In genomic region chr1:9872430-9873165, GRCh38 we compare ENCODE assay signal across 17 cellular contexts. TPM values are rescaled to one million over a fixed set of nuclear protein-coding genes. Genes with fewer than 3 reads are reported as not detected.
DNase-seq lines count a peak whose midpoint lies in the region; ATAC-seq and TF ChIP-seq lines count a peak whose summit lies in the region.
"Had no signal": no experiment of that assay in that cellular context is flagged by ENCODE, and none has a peak within 500 bp of the region (broad histone marks: within the 10 kb centered on the region; RNA-seq: fewer than 3 reads in every experiment).

No MANE protein-coding gene starts in this region.

- ATAC-seq in RWPE2 (ENCODE audit: low read depth) (peak; percentile 72), HG03039 (IDR thresholded peaks at IDR 0.05; ENCODE audit: unreplicated experiment) (no peak), HG03469 (IDR thresholded peaks at IDR 0.05; ENCODE audit: unreplicated experiment) (no peak)
- no peak for ATAC-seq in activated CD8-positive, alpha-beta T cell treated with anti-CD3 and anti-CD28 coated beads for 36 hours
- ATAC-seq: T-helper 17 cell had no signal

- H3K4me3 ChIP-seq in RWPE2 (ENCODE audit: severe bottlenecking), result no peak overlapping the region
- H3K4me3 ChIP-seq in fibroblast of mammary gland (ENCODE audit: control insufficient read depth, low read depth, low read length), result no peak overlapping the region
- H3K4me3 ChIP-seq: dorsolateral prefrontal cortex had no signal

- no peak overlapping the region for H3K4me3 Mint-ChIP-seq in activated CD4-positive, alpha-beta T cell treated with anti-CD3 and anti-CD28 coated beads, Interleukin-2, amount 10 ng/mL, durations not matched to agents 24 days and 14 days
- H3K4me3 Mint-ChIP-seq in activated CD8-positive, alpha-beta T cell treated with anti-CD3 and anti-CD28 coated beads for 36 hours, result no peak overlapping the region
- H3K4me3 Mint-ChIP-seq: HFFc6, T-helper 17 cell had no signal

- H3K36me3 ChIP-seq in RWPE2 (ENCODE audit: low read depth), result peaks cover 30% of the 10 kb centered on the region

- no peaks in the 10 kb centered on the region for H3K9me3 Mint-ChIP-seq in activated CD4-positive, alpha-beta T cell treated with anti-CD3 and anti-CD28 coated beads, Interleukin-2, amount 10 ng/mL, durations not matched to agents 24 days and 14 days
- H3K9me3 Mint-ChIP-seq in activated CD8-positive, alpha-beta T cell treated with anti-CD3 and anti-CD28 coated beads for 36 hours, result no peaks in the 10 kb centered on the region
- H3K9me3 Mint-ChIP-seq: HFFc6 had no signal

- POLR2A ChIA-PET in activated CD8-positive, alpha-beta T cell treated with anti-CD3 and anti-CD28 coated beads for 36 hours (lab: Charles Lee), result interaction anchor here (0.6 to 1.1 kb wide), 3 partner anchors 14 to 151 kb away, joined by 3 read pairs; partner anchors contain the start of genes LZIC and NMNAT1

- CTCF ChIA-PET in activated CD8-positive, alpha-beta T cell treated with anti-CD3 and anti-CD28 coated beads for 36 hours (lab: Charles Lee), result interaction anchor here (0.6 to 13.0 kb wide), 9 partner anchors 10 to 257 kb away, joined by 3 to 273 read pairs (median 4); partner anchors contain the start of genes LZIC and NMNAT1

- H3K27ac Mint-ChIP-seq in activated CD4-positive, alpha-beta T cell treated with anti-CD3 and anti-CD28 coated beads, Interleukin-2, amount 10 ng/mL, durations not matched to agents 24 days and 14 days, result no peak overlapping the region
- no peak overlapping the region for H3K27ac Mint-ChIP-seq in activated CD8-positive, alpha-beta T cell treated with anti-CD3 and anti-CD28 coated beads for 36 hours
- H3K27ac Mint-ChIP-seq: HFFc6, T-helper 17 cell had no signal

- H3K4me1 Mint-ChIP-seq in activated CD4-positive, alpha-beta T cell treated with anti-CD3 and anti-CD28 coated beads, Interleukin-2, amount 10 ng/mL, durations not matched to agents 24 days and 14 days, result peaks cover 5% of the 10 kb centered on the region
- peaks cover 4% of the 10 kb centered on the region for H3K4me1 Mint-ChIP-seq in activated CD8-positive, alpha-beta T cell treated with anti-CD3 and anti-CD28 coated beads for 36 hours (ENCODE audit: low read depth)

- H3K27ac ChIP-seq in RWPE2 (ENCODE audit: poor library complexity, severe bottlenecking), result peak overlapping the region; percentile 31

- H3K4me1 ChIP-seq in RWPE2 (ENCODE audit: insufficient read depth, poor library complexity, severe bottlenecking), result peaks cover 33% of the 10 kb centered on the region

- TF ChIP-seq CTCF in RWPE2 (IDR thresholded peaks at IDR 0.05; ENCODE audit: poor library complexity, severe bottlenecking) (no peak), fibroblast of mammary gland (conservative IDR thresholded peaks at IDR 0.05; ENCODE audit: control insufficient read depth, insufficient read depth, low read depth, low read length) (no peak)
- TF ChIP-seq CTCF in activated CD8-positive, alpha-beta T cell treated with anti-CD3 and anti-CD28 coated beads for 36 hours (IDR thresholded peaks at IDR 0.05), result no peak

- H3K36me3 Mint-ChIP-seq in activated CD4-positive, alpha-beta T cell treated with anti-CD3 and anti-CD28 coated beads, Interleukin-2, amount 10 ng/mL, durations not matched to agents 24 days and 14 days (ENCODE audit: low read depth), result no peaks in the 10 kb centered on the region
- no peaks in the 10 kb centered on the region for H3K36me3 Mint-ChIP-seq in activated CD8-positive, alpha-beta T cell treated with anti-CD3 and anti-CD28 coated beads for 36 hours (ENCODE audit: low read depth)

- H3K27me3 Mint-ChIP-seq in activated CD4-positive, alpha-beta T cell treated with anti-CD3 and anti-CD28 coated beads, Interleukin-2, amount 10 ng/mL, durations not matched to agents 24 days and 14 days, result no peaks in the 10 kb centered on the region
- H3K27me3 Mint-ChIP-seq in activated CD8-positive, alpha-beta T cell treated with anti-CD3 and anti-CD28 coated beads for 36 hours, result no peaks in the 10 kb centered on the region
- H3K27me3 Mint-ChIP-seq: T-helper 17 cell had no signal

- intact Hi-C loops in activated CD4-positive, alpha-beta T cell treated with anti-CD3 and anti-CD28 coated beads, Interleukin-2, amount 10 ng/mL, durations not matched to agents 24 days and 14 days (cut with micrococcal nuclease), result no loop called here
- intact Hi-C loops in activated CD8-positive, alpha-beta T cell treated with anti-CD3 and anti-CD28 coated beads for 36 hours (cut with micrococcal nuclease), result loop anchor here (10.0 kb wide), 1 partner anchor 162 kb away; the partner anchor contains the start of gene UBE4B

- H3K9me3 ChIP-seq in RWPE2 (ENCODE audit: severe bottlenecking), result no peaks in the 10 kb centered on the region

- no peaks in the 10 kb centered on the region for H3K27me3 ChIP-seq in RWPE2 (ENCODE audit: insufficient read depth, poor library complexity, severe bottlenecking)
- H3K27me3 ChIP-seq: dorsolateral prefrontal cortex had no signal

- DNase-seq in activated CD4-positive, alpha-beta T cell treated with anti-CD3 and anti-CD28 coated beads, Interleukin-2, amount 10 ng/mL, durations not matched to agents 24 days and 14 days, result peak; percentile 54
- DNase-seq in activated CD4-positive, alpha-beta T cell treated with anti-CD3 and anti-CD28 coated beads, Interleukin-2, amount 50 U/mL, for 48 hours, result no peak
- DNase-seq in RWPE2 (ENCODE audit: low spot score) (no peak), fibroblast of mammary gland (ENCODE audit: low read depth) (peak; percentile 49), DMS114 treated with DMSO at 0.1 percent for 48 hours (lab: John Stamatoyannopoulos, UW; ENCODE audit: unreplicated experiment) (no peak)
- DNase-seq in activated CD8-positive, alpha-beta T cell treated with anti-CD3 and anti-CD28 coated beads for 36 hours, result no peak
- DNase-seq: activated CD4-positive, alpha-beta T cell treated with anti-CD3 and anti-CD28 coated beads for 48 hours; activated T-cell treated with anti-CD3 and anti-CD28 coated beads, Interleukin-2, amount 50 U/mL, for 48 hours; amygdala; COR-L47; HFFc6; mesendoderm; stimulated activated CD4-positive, alpha-beta T cell treated with anti-CD3 and anti-CD28 coated beads, Interleukin-12 subunit alpha, Interleukin-12 subunit beta, amount 100 ng/mL, for 4 hours; T-helper 17 cell had no signal

RNA-seq across cellular contexts. Expression of gene CTNNBIP1, which starts 37.5 kb away (rescaled TPM):
- 5.8 and 7.3 TPM in 2 replicates for total RNA-seq in activated CD4-positive, alpha-beta T cell treated with anti-CD3 and anti-CD28 coated beads, Interleukin-2, amount 10 ng/mL, durations not matched to agents 24 days and 14 days
- 1 to 10 TPM; 9.0 to 9.6 TPM for total RNA-seq in activated CD8-positive, alpha-beta T cell treated with anti-CD3 and anti-CD28 coated beads for 36 hours

RNA-seq across cellular contexts. Expression of gene CLSTN1, which starts 48.8 kb away (rescaled TPM):
- total RNA-seq in activated CD4-positive, alpha-beta T cell treated with anti-CD3 and anti-CD28 coated beads, Interleukin-2, amount 10 ng/mL, durations not matched to agents 24 days and 14 days, result 42.1 and 43.8 TPM in 2 replicates
- 10 to 100 TPM; 29.3 to 29.9 TPM for total RNA-seq in activated CD8-positive, alpha-beta T cell treated with anti-CD3 and anti-CD28 coated beads for 36 hours

Comparison
In these comparisons a context has a peak if more than half of its experiments do, and no peak if none do; other contexts are left out.
1. DNase-seq: peak in activated CD4-positive, alpha-beta T cell treated with anti-CD3 and anti-CD28 coated beads, Interleukin-2, amount 10 ng/mL, durations not matched to agents 24 days and 14 days (single experiment) and fibroblast of mammary gland (single experiment); none in activated CD4-positive, alpha-beta T cell treated with anti-CD3 and anti-CD28 coated beads, Interleukin-2, amount 50 U/mL, for 48 hours (0 of 2), RWPE2 (single experiment), activated CD8-positive, alpha-beta T cell treated with anti-CD3 and anti-CD28 coated beads for 36 hours (single experiment) and DMS114 treated with DMSO at 0.1 percent for 48 hours (single experiment).